In genomic region chr22:42539236-42539771, GRCh38 we compare ENCODE assay signal across 7 cellular contexts. TPM values are rescaled to one million over a fixed set of nuclear protein-coding genes. Genes with fewer than 3 reads are reported as not detected.
DNase-seq lines count a peak whose midpoint lies in the region; ATAC-seq, FAIRE-seq and TF ChIP-seq lines count a peak whose summit lies in the region.
"Not testable (repeated sequence)": the region's sequence is repeated elsewhere in the genome, so short reads cannot be mapped to it uniquely, and the experiment has no call there.

No MANE protein-coding gene starts in this region.

- H3K27ac ChIP-seq in OCI-LY3 (ENCODE audit: low read length) (peak overlapping the region; percentile 23; the same call in 1 of the 2 replicates), endothelial cell of umbilical vein (ENCODE audit: insufficient read depth, low read depth, low read length) (peak overlapping the region; percentile 60), hepatocyte (peak overlapping the region; percentile 35), prostate gland (peak overlapping the region; percentile 80 to 87)

- not testable (repeated sequence) for H3K27me3 ChIP-seq in OCI-LY3 (ENCODE audit: low read depth, low read length); endothelial cell of umbilical vein (ENCODE audit: control insufficient read depth in 2 of 2, insufficient read depth in 2 of 2, low read length in 2 of 2); hepatocyte; prostate gland (replicated peaks; ENCODE audit: insufficient read depth)

- H3K27me3 Mint-ChIP-seq in activated T-cell treated with anti-CD3 and anti-CD28 coated beads, Interleukin-2, amount 50 U/mL, for 4 hours (ENCODE audit: low read depth): not testable (repeated sequence)

- not testable (repeated sequence) for H3K36me3 Mint-ChIP-seq in activated T-cell treated with anti-CD3 and anti-CD28 coated beads, Interleukin-2, amount 50 U/mL, for 4 hours (ENCODE audit: insufficient read depth)

- not testable (repeated sequence) for H3K9me3 Mint-ChIP-seq in activated T-cell treated with anti-CD3 and anti-CD28 coated beads, Interleukin-2, amount 50 U/mL, for 4 hours

- DNase-seq in activated T-cell treated with anti-CD3 and anti-CD28 coated beads, Interleukin-2, amount 50 U/mL, for 4 hours; hepatocyte (ENCODE audit: low spot score); prostate gland (ENCODE audit: low spot score): not testable (repeated sequence)
- DNase-seq in endothelial cell of umbilical vein (ENCODE audit: low read depth, low spot score): peak; percentile 58

- not testable (repeated sequence) for H3K36me3 ChIP-seq in OCI-LY3 (replicated peaks; ENCODE audit: low read depth, low read length); endothelial cell of umbilical vein (ENCODE audit: control insufficient read depth in 2 of 2, extremely low read depth in 1 of 2, insufficient read depth in 2 of 2, low read length in 2 of 2); hepatocyte (replicated peaks; ENCODE audit: insufficient read depth, low read depth); prostate gland

- H3K9me1 ChIP-seq in endothelial cell of umbilical vein (replicated peaks; ENCODE audit: control insufficient read depth, extremely low read depth, insufficient read depth, low read length): not testable (repeated sequence)

- H2AFZ ChIP-seq in OCI-LY3 (ENCODE audit: low read depth, low read length); hepatocyte: not testable (repeated sequence)
- peak overlapping the region; percentile 64 for H2AFZ ChIP-seq in endothelial cell of umbilical vein (ENCODE audit: low read depth, low read length)

- H3K9me3 ChIP-seq in OCI-LY3 (ENCODE audit: insufficient read depth, low read length); endothelial cell of umbilical vein (replicated peaks; ENCODE audit: control insufficient read depth, insufficient read depth, low read length); hepatocyte (ENCODE audit: low read depth); prostate gland: not testable (repeated sequence)

- H3K4me1 ChIP-seq in OCI-LY3 (ENCODE audit: low read length): peaks cover 35% of the 10 kb centered on the region
- not testable (repeated sequence) for H3K4me1 ChIP-seq in endothelial cell of umbilical vein (ENCODE audit: control insufficient read depth, extremely low read depth, insufficient read depth, low read length); hepatocyte (ENCODE audit: insufficient read depth); prostate gland (replicated peaks)

- TF ChIP-seq CTCF in OCI-LY3 (IDR thresholded peaks at IDR 0.05; ENCODE audit: low read depth, low read length); endothelial cell of umbilical vein (IDR thresholded peaks at IDR 0.05; ENCODE audit: extremely low read depth in 1 of 2, insufficient read depth in 1 of 2, low read depth in 1 of 2, low read length in 2 of 2); hepatocyte (IDR thresholded peaks at IDR 0.05; ENCODE audit: poor library complexity); prostate gland (IDR thresholded peaks at IDR 0.05): not testable (repeated sequence)

- not testable (repeated sequence) for H4K20me1 ChIP-seq in OCI-LY3 (ENCODE audit: insufficient read depth, low read length); endothelial cell of umbilical vein (replicated peaks; ENCODE audit: control insufficient read depth, extremely low read depth, insufficient read depth, low read length); hepatocyte (ENCODE audit: insufficient read depth, poor library complexity, severe bottlenecking)

- 49% methylated on average over 11 of the region's 11 CpGs for WGBS in hepatocyte (ENCODE audit: low lambda C conversion rate, missing lambda C conversion rate)
- 24% methylated on average over 11 of the region's 11 CpGs for WGBS in prostate gland

- peak; percentile 59 for ATAC-seq in GM18511 (IDR thresholded peaks at IDR 0.05; ENCODE audit: unreplicated experiment)
- peak; percentile 54 for ATAC-seq in HG02642 (IDR thresholded peaks at IDR 0.05; ENCODE audit: poor library complexity, unreplicated experiment)
- peak; percentile 61 to 67 for ATAC-seq in activated T-cell treated with anti-CD3 and anti-CD28 coated beads, Interleukin-2, amount 50 U/mL, for 4 hours

- POLR2A ChIA-PET in endothelial cell of umbilical vein (lab: Charles Lee): not testable (repeated sequence)

- peak overlapping the region; percentile 39 for H3K4me2 ChIP-seq in OCI-LY3 (ENCODE audit: low read length)
- H3K4me2 ChIP-seq in endothelial cell of umbilical vein (ENCODE audit: insufficient read depth, low read length); hepatocyte: not testable (repeated sequence)

- not testable (repeated sequence) for BruUV-seq in endothelial cell of umbilical vein (replicated peaks; lab: Mats Ljungman, UMichigan)

- dilution Hi-C loops in endothelial cell of umbilical vein (cut with MboI; ENCODE audit: extremely low pct_ligation_motif_present, low sequenced_read_pairs): not testable (repeated sequence)

- not testable (repeated sequence) for H3K4me3 Mint-ChIP-seq in activated T-cell treated with anti-CD3 and anti-CD28 coated beads, Interleukin-2, amount 50 U/mL, for 4 hours

- peak overlapping the region; percentile 16; the same call in 1 of the 2 replicates for H3K4me3 ChIP-seq in OCI-LY3 (ENCODE audit: low read length)
- H3K4me3 ChIP-seq in endothelial cell of umbilical vein (replicated peaks in 1 of 3; ENCODE audit: insufficient read depth in 1 of 3, low read depth in 1 of 3, low read length in 3 of 3); hepatocyte; prostate gland: not testable (repeated sequence)

- intact Hi-C loops in endothelial cell of umbilical vein (cut with micrococcal nuclease); prostate gland (cut with DNase I): not testable (repeated sequence)

- CTCF ChIA-PET in endothelial cell of umbilical vein (lab: Charles Lee): not testable (repeated sequence)

- TF ChIP-seq POLR2A in endothelial cell of umbilical vein (IDR thresholded peaks at IDR 0.05; ENCODE audit: low read depth, low read length); prostate gland (IDR thresholded peaks at IDR 0.05): not testable (repeated sequence)

- H3K9ac ChIP-seq in OCI-LY3 (ENCODE audit: low read length): not testable (repeated sequence)
- H3K9ac ChIP-seq in endothelial cell of umbilical vein (replicated peaks; ENCODE audit: extremely low read depth, insufficient read depth, low read length): peak overlapping the region; percentile 16

- FAIRE-seq in endothelial cell of umbilical vein (lab: Jason Lieb, UNC): peak; percentile 76

- H3K79me2 ChIP-seq in OCI-LY3 (ENCODE audit: low read length); endothelial cell of umbilical vein (ENCODE audit: control insufficient read depth, insufficient read depth, low read length); hepatocyte: not testable (repeated sequence)

- peaks cover 17% of the 10 kb centered on the region for H3K4me1 Mint-ChIP-seq in activated T-cell treated with anti-CD3 and anti-CD28 coated beads, Interleukin-2, amount 50 U/mL, for 4 hours (ENCODE audit: low read depth)

- not testable (repeated sequence) for H3K9me2 ChIP-seq in hepatocyte (replicated peaks; ENCODE audit: insufficient read depth)

TF ChIP-seq in endothelial cell of umbilical vein, 7 proteins besides CTCF, POLR2A, EP300 and RAD21:
- TF ChIP-seq FOS (IDR thresholded peaks at IDR 0.05; ENCODE audit: borderline replicate concordance, insufficient read depth, low read length): peak; percentile 27
- TF ChIP-seq GATA2 (IDR thresholded peaks at IDR 0.05; ENCODE audit: insufficient read depth, insufficient read length, low read depth, low read length): peak; percentile 54

RNA-seq across cellular contexts. Expression of gene SERHL2, which starts 14.5 kb away (rescaled TPM):
- under 1 TPM; 0.55 to 0.96 (median 0.79) TPM for total RNA-seq in activated T-cell treated with anti-CD3 and anti-CD28 coated beads, Interleukin-2, amount 50 U/mL, for 4 hours
- total RNA-seq in endothelial cell of umbilical vein: 0.76 and 0.80 TPM in 2 replicates
- polyA plus RNA-seq in endothelial cell of umbilical vein: 2.0 and 2.3 TPM in 2 replicates
- 1.4 and 1.8 TPM in 2 replicates for polyA plus RNA-seq in endothelial cell of umbilical vein (2011; cell fraction: cytosol; rRNA removed)
- 0.82 and 2.0 TPM in 2 replicates for polyA plus RNA-seq in endothelial cell of umbilical vein (2011; cell fraction: nucleus; rRNA removed)
- polyA plus RNA-seq in endothelial cell of umbilical vein (2012): 1.3 and 2.0 TPM in 2 replicates
- 4.0 and 5.0 TPM in 2 replicates for polyA minus RNA-seq in endothelial cell of umbilical vein
- not detected for polyA minus RNA-seq in endothelial cell of umbilical vein (2011; cell fraction: cytosol; rRNA and poly(A)+ RNA removed)
- polyA minus RNA-seq in endothelial cell of umbilical vein (2011; cell fraction: nucleus; rRNA and poly(A)+ RNA removed): 0.43 TPM in 1 of 2 replicates, not detected in the other
- total RNA-seq in hepatocyte: 1.3 and 4.1 TPM in 2 replicates
- 2.7 and 3.3 TPM in 2 replicates for polyA plus RNA-seq in hepatocyte
- 10 to 100 TPM; 10.2 to 54.7 TPM for total RNA-seq in prostate gland

RNA-seq across cellular contexts. Expression of gene RRP7A, which starts 19.7 kb away (rescaled TPM):
- total RNA-seq in activated T-cell treated with anti-CD3 and anti-CD28 coated beads, Interleukin-2, amount 50 U/mL, for 4 hours: 100 to 1,000 TPM; 214 to 258 (median 217) TPM
- total RNA-seq in endothelial cell of umbilical vein: 61.9 and 83.7 TPM in 2 replicates
- polyA plus RNA-seq in endothelial cell of umbilical vein: 34.4 and 35.3 TPM in 2 replicates
- 46.5 and 48.9 TPM in 2 replicates for polyA plus RNA-seq in endothelial cell of umbilical vein (2011; cell fraction: cytosol; rRNA removed)
- 35.9 and 36.0 TPM in 2 replicates for polyA plus RNA-seq in endothelial cell of umbilical vein (2011; cell fraction: nucleus; rRNA removed)
- polyA plus RNA-seq in endothelial cell of umbilical vein (2012): 43.7 and 54.2 TPM in 2 replicates
- 29.8 and 33.2 TPM in 2 replicates for polyA minus RNA-seq in endothelial cell of umbilical vein
- polyA minus RNA-seq in endothelial cell of umbilical vein (2011; cell fraction: cytosol; rRNA and poly(A)+ RNA removed): 9.7 TPM
- 16.8 and 21.1 TPM in 2 replicates for polyA minus RNA-seq in endothelial cell of umbilical vein (2011; cell fraction: nucleus; rRNA and poly(A)+ RNA removed)
- total RNA-seq in hepatocyte: 25.0 and 27.6 TPM in 2 replicates
- 41.7 and 51.6 TPM in 2 replicates for polyA plus RNA-seq in hepatocyte
- total RNA-seq in prostate gland: 10 to 100 TPM; 32.4 to 41.5 TPM

Comparison
In these comparisons a context has a peak if more than half of its experiments do, and no peak if none do; other contexts are left out.
1. H3K27ac ChIP-seq: peak in every context shown above with its lines; median percentile 84 in prostate gland; 60 in endothelial cell of umbilical vein; 35 in hepatocyte; 23 in OCI-LY3.